Comparison of ENCODE assay signal across 8 cellular contexts in genomic region chr3:6769532-6770375, GRCh38.
A peak's percentile ranks its signal among the peaks of the same experiment; 100 is the strongest.
DNase-seq lines count a peak whose midpoint lies in the region; TF ChIP-seq lines count a peak whose summit lies in the region.
"Not testable (repeated sequence)": the region's sequence is repeated elsewhere in the genome, so short reads cannot be mapped to it uniquely, and the experiment has no call there.

No MANE protein-coding gene starts in this region.

- not testable (repeated sequence) for TF ChIP-seq CTCF in PC-9 (conservative IDR thresholded peaks at IDR 0.05); type B pancreatic cell (conservative IDR thresholded peaks at IDR 0.05)
- TF ChIP-seq CTCF in VCaP (conservative IDR thresholded peaks at IDR 0.05): peak; percentile 74
- TF ChIP-seq CTCF in endodermal cell (conservative IDR thresholded peaks at IDR 0.05): peak; percentile 43
- TF ChIP-seq CTCF in neural crest cell (conservative IDR thresholded peaks at IDR 0.05): peak; percentile 27

- H3K9me3 Mint-ChIP-seq in endodermal cell: peaks cover 20% of the 10 kb centered on the region
- not testable (repeated sequence) for H3K9me3 Mint-ChIP-seq in neural crest cell, type B pancreatic cell

- peak overlapping the region; percentile 41 for H3K9ac ChIP-seq in ES-I3 (ENCODE audit: low read depth, low read length)
- not testable (repeated sequence) for H3K9ac ChIP-seq in HUES48 (ENCODE audit: low read depth, low read length); endodermal cell (ENCODE audit: extremely low read depth, low read length, poor library complexity, severe bottlenecking)

- POLR2A ChIA-PET in PC-9 (lab: Charles Lee; ENCODE audit: unreplicated experiment): not testable (repeated sequence)

- H2AFZ ChIP-seq in PC-9: peak overlapping the region; percentile 78; the same call in 1 of the 2 replicates

- not testable (repeated sequence) for H3K4me1 Mint-ChIP-seq in endodermal cell; type B pancreatic cell (ENCODE audit: unreplicated experiment)
- peaks cover 16% of the 10 kb centered on the region for H3K4me1 Mint-ChIP-seq in neural crest cell

- H3K4me3 Mint-ChIP-seq in endodermal cell (peak overlapping the region; percentile 56), neural crest cell (peak overlapping the region; percentile 88), type B pancreatic cell (peak overlapping the region; percentile 76)

- not testable (repeated sequence) for H3K79me2 ChIP-seq in PC-9 (ENCODE audit: low read depth)

- DNase-seq in NCI-H2227 treated with DMSO at 0.1 percent for 48 hours (lab: John Stamatoyannopoulos, UW): peak; percentile 0
- DNase-seq in PC-9: peak in 1 of 2 experiments; percentile 12
- not testable (repeated sequence) for DNase-seq in endodermal cell; type B pancreatic cell (ENCODE audit: extremely low spot score, unreplicated experiment)
- DNase-seq in neural crest cell (ENCODE audit: low read depth, low spot score): peak; percentile 6

- H3K27ac Mint-ChIP-seq in endodermal cell: peak overlapping the region; percentile 82
- peak overlapping the region; percentile 85 for H3K27ac Mint-ChIP-seq in neural crest cell (ENCODE audit: unreplicated experiment)
- H3K27ac Mint-ChIP-seq in type B pancreatic cell: peak overlapping the region; percentile 10

- not testable (repeated sequence) for H4K20me1 ChIP-seq in PC-9 (ENCODE audit: insufficient read depth)

- not testable (repeated sequence) for BruUV-seq in PC-9 (replicated peaks; lab: Mats Ljungman, UMichigan)

- H3K27me3 ChIP-seq in HUES48 (ENCODE audit: control insufficient read depth, insufficient read depth, low read length); PC-9 (ENCODE audit: insufficient read depth, low read depth); endodermal cell (ENCODE audit: control insufficient read depth, insufficient read depth, low read length, poor library complexity, severe bottlenecking): not testable (repeated sequence)

- CTCF ChIA-PET in PC-9 (lab: Charles Lee): not testable (repeated sequence)

- H3K9me3 ChIP-seq in ES-I3 (ENCODE audit: control insufficient read depth, insufficient read depth, low read length); HUES48 (ENCODE audit: control insufficient read depth, insufficient read depth, low read length); PC-9 (ENCODE audit: insufficient read depth, low read depth); endodermal cell (ENCODE audit: control insufficient read depth, low read length): not testable (repeated sequence)

- not testable (repeated sequence) for H3F3A ChIP-seq in PC-9 (ENCODE audit: insufficient read depth, low read depth)

- H3K4me2 ChIP-seq in PC-9: peak overlapping the region; percentile 58

- WGBS in endodermal cell (ENCODE audit: insufficient coverage in 1 of 2, insufficient read length in 1 of 2), 2 experiments: 86% methylated on average over 6 to 30 of the region's 32 CpGs

- H3K36me3 ChIP-seq in ES-I3 (ENCODE audit: insufficient read depth, low read length); HUES48 (ENCODE audit: control insufficient read depth, insufficient read depth, low read length); PC-9 (ENCODE audit: low read depth); endodermal cell (ENCODE audit: control insufficient read depth, insufficient read depth, low read length): not testable (repeated sequence)

- H3K4me3 ChIP-seq in HUES48 (ENCODE audit: low read depth, low read length) (peak overlapping the region; percentile 38; the same call in 1 of the 2 replicates), PC-9 (peak overlapping the region; percentile 43)
- H3K4me3 ChIP-seq in endodermal cell (ENCODE audit: low read length): not testable (repeated sequence)

- intact Hi-C loops in PC-9 (cut with micrococcal nuclease; ENCODE audit: unreplicated experiment): not testable (repeated sequence)

- H3K36me3 Mint-ChIP-seq in endodermal cell (ENCODE audit: low read depth); neural crest cell (ENCODE audit: low read depth); type B pancreatic cell: not testable (repeated sequence)

- H3K4me1 ChIP-seq in ES-I3 (ENCODE audit: insufficient read depth, low read length); PC-9 (replicated peaks; ENCODE audit: insufficient read depth); endodermal cell (ENCODE audit: control insufficient read depth, insufficient read depth, low read length): not testable (repeated sequence)
- H3K4me1 ChIP-seq in HUES48 (ENCODE audit: control insufficient read depth, insufficient read depth, low read length): peaks cover 17% of the 10 kb centered on the region

- H3K9me2 ChIP-seq in PC-9 (ENCODE audit: insufficient read depth): not testable (repeated sequence)

- H3K27ac ChIP-seq in HUES48 (ENCODE audit: low read depth, low read length) (peak overlapping the region; percentile 21), VCaP (peak overlapping the region; percentile 43), endodermal cell (ENCODE audit: low read depth, low read length) (peak overlapping the region; percentile 67)
- not testable (repeated sequence) for H3K27ac ChIP-seq in PC-9

- H3K27me3 Mint-ChIP-seq in endodermal cell (ENCODE audit: insufficient read depth); neural crest cell (ENCODE audit: low read depth); type B pancreatic cell: not testable (repeated sequence)

Comparison
In these comparisons a context has a peak if more than half of its experiments do, and no peak if none do; other contexts are left out.
1. H3K27ac Mint-ChIP-seq: peak in every context shown above with its lines; median percentile 85 in neural crest cell; 82 in endodermal cell; 10 in type B pancreatic cell.